In the genomic region with DNA sequence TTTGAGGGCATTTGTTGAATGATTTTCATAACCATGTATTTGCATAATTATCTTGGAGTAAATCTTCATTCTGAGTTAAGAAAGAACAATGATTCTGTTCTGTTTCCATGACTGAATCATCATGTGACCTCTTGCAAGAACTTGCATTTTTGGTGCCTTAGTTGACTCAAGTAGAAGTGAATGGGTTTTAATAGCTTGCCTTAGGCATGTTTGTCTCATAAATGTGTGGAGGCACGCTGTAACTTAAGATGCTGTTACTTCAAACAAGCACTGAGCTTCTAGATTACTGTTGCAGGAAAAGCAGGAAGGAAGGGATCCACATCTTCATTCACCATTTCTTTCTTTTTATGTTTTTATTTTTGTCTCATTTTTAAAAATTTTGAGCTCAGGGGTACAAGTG, we compare ENCODE assay signal across 7 cellular contexts.
DNase-seq lines count a peak whose midpoint lies in the region; ATAC-seq, FAIRE-seq and TF ChIP-seq lines count a peak whose summit lies in the region.
"Not testable (repeated sequence)": the region's sequence is repeated elsewhere in the genome, so short reads cannot be mapped to it uniquely, and the experiment has no call there.

No MANE protein-coding gene starts in this region.

- H3K36me3 ChIP-seq in adipocyte (ENCODE audit: control insufficient read depth, insufficient read depth, low read length, severe bottlenecking); keratinocyte (ENCODE audit: control insufficient read depth in 2 of 2, extremely low read depth in 1 of 2, insufficient read depth in 2 of 2, low read length in 2 of 2): not testable (repeated sequence)

- H3K9me3 ChIP-seq in adipocyte (ENCODE audit: control insufficient read depth, low read length); keratinocyte (ENCODE audit: control insufficient read depth, low read depth, low read length): not testable (repeated sequence)

- peak overlapping the region; percentile 80 for H3K27ac ChIP-seq in keratinocyte (ENCODE audit: control insufficient read depth, insufficient read depth, low read length)

- H2AFZ ChIP-seq in keratinocyte (ENCODE audit: control insufficient read depth, low read length), result not testable (repeated sequence)

- dilution Hi-C loops in keratinocyte (cut with MboI; ENCODE audit: extremely low pct_ligation_motif_present, low sequenced_read_pairs), result not testable (repeated sequence)

- H3K9ac ChIP-seq in adipocyte (ENCODE audit: low read length), result not testable (repeated sequence)
- H3K9ac ChIP-seq in keratinocyte (ENCODE audit: control insufficient read depth, extremely low read depth, insufficient read depth, low read length), result peak overlapping the region; percentile 36

- not testable (repeated sequence) for H3K79me2 ChIP-seq in keratinocyte (ENCODE audit: control insufficient read depth, insufficient read depth, low read length)

- H3K9me1 ChIP-seq in keratinocyte (ENCODE audit: control insufficient read depth, extremely low read depth, insufficient read depth, low read length), result not testable (repeated sequence)

- DNase-seq in AG10803 (ENCODE audit: low read depth) (peak; percentile 30), GM04503 (ENCODE audit: low read depth) (peak; percentile 13), HS-5 (ENCODE audit: low read depth) (peak; percentile 45), RPMI7951 (ENCODE audit: low read depth) (peak; percentile 75), adipocyte (ENCODE audit: low read depth) (peak; percentile 70), keratinocyte (ENCODE audit: low read depth, low spot score) (peak; percentile 77)

- H3K27me3 ChIP-seq in adipocyte (replicated peaks; ENCODE audit: control insufficient read depth, insufficient read depth, low read length); keratinocyte (ENCODE audit: control insufficient read depth, extremely low read depth, insufficient read depth, low read length): not testable (repeated sequence)

- peak; percentile 95 for FAIRE-seq in keratinocyte (lab: Jason Lieb, UNC)

- H3K4me3 ChIP-seq in AG10803 (ENCODE audit: low read length); adipocyte (ENCODE audit: low read length); keratinocyte (ENCODE audit: control insufficient read depth in 2 of 3, extremely low read depth in 1 of 3, insufficient read depth in 2 of 3, low read depth in 1 of 3, low read length in 3 of 3): not testable (repeated sequence)

- H4K20me1 ChIP-seq in keratinocyte (ENCODE audit: control insufficient read depth, extremely low read depth, insufficient read depth, low read length), result not testable (repeated sequence)

- ATAC-seq in esophagus mucosa, result peak; percentile 68

- H3K4me2 ChIP-seq in keratinocyte (ENCODE audit: control insufficient read depth, extremely low read depth, insufficient read depth, low read depth, low read length), result peak overlapping the region; percentile 29

- not testable (repeated sequence) for H3K4me1 ChIP-seq in adipocyte (ENCODE audit: control insufficient read depth, insufficient read depth, low read length)
- peaks cover 13% of the 10 kb centered on the region for H3K4me1 ChIP-seq in keratinocyte (ENCODE audit: control insufficient read depth, extremely low read depth, insufficient read depth, low read length)

- TF ChIP-seq CTCF in AG10803 (conservative IDR thresholded peaks at IDR 0.05; ENCODE audit: low read length); keratinocyte (optimal IDR thresholded peaks at IDR 0.05 in 1 of 3, IDR thresholded peaks at IDR 0.05 in 1 of 3, conservative IDR thresholded peaks at IDR 0.05 in 1 of 3; ENCODE audit: extremely low read depth in 1 of 3, insufficient read depth in 2 of 3, low read length in 3 of 3): not testable (repeated sequence)

Comparison
In these comparisons a context has a peak if more than half of its experiments do, and no peak if none do; other contexts are left out.
1. DNase-seq: peak in every context shown above with its lines; median percentile 77 in keratinocyte; 75 in RPMI7951; 70 in adipocyte; 45 in HS-5; 30 in AG10803; 13 in GM04503.